18 cellular contexts compared by ENCODE assay signal in genomic region chr1:24908591-24909259, GRCh38. TPM values are rescaled to one million over a fixed set of nuclear protein-coding genes. Genes with fewer than 3 reads are reported as not detected.
DNase-seq lines count a peak whose midpoint lies in the region; ATAC-seq lines count a peak whose summit lies in the region.
"Had no signal": no experiment of that assay in that cellular context is flagged by ENCODE, and none has a peak within 500 bp of the region (broad histone marks: within the 10 kb centered on the region; RNA-seq: fewer than 3 reads in every experiment).

No MANE protein-coding gene starts in this region.

- no peak overlapping the region for H3K4me3 Mint-ChIP-seq in activated T-cell treated with anti-CD3 and anti-CD28 coated beads, Interleukin-2, amount 50 U/mL, for 72 hours
- no peak overlapping the region for H3K4me3 Mint-ChIP-seq in dendritic cell treated with granulocyte-macrophage colony-stimulating factor and Interleukin-4, amounts not matched to agents 40 ng/mL and 50 ng/mL, for 4 days
- no peak overlapping the region for H3K4me3 Mint-ChIP-seq in stimulated activated memory B cell treated with anti-CD40 and anti-IgM and Interleukin-4, amounts not matched to agents 10 μg/mL and 1 μg/mL and 100 μg/mL, for 72 hours
- H3K4me3 Mint-ChIP-seq: mesothelial cell of epicardium had no signal

- H3K27me3 Mint-ChIP-seq in activated T-cell treated with anti-CD3 and anti-CD28 coated beads, Interleukin-2, amount 50 U/mL, for 72 hours (ENCODE audit: low read depth), result no peaks in the 10 kb centered on the region
- H3K27me3 Mint-ChIP-seq in dendritic cell treated with granulocyte-macrophage colony-stimulating factor and Interleukin-4, amounts not matched to agents 40 ng/mL and 50 ng/mL, for 4 days, result no peaks in the 10 kb centered on the region
- H3K27me3 Mint-ChIP-seq in stimulated activated memory B cell treated with anti-CD40 and anti-IgM and Interleukin-4, amounts not matched to agents 10 μg/mL and 1 μg/mL and 100 μg/mL, for 72 hours, result no peaks in the 10 kb centered on the region

- H3K4me1 Mint-ChIP-seq in activated T-cell treated with anti-CD3 and anti-CD28 coated beads, Interleukin-2, amount 50 U/mL, for 72 hours (ENCODE audit: low read depth), result peaks cover 50% of the 10 kb centered on the region
- peaks cover 20% of the 10 kb centered on the region for H3K4me1 Mint-ChIP-seq in dendritic cell treated with granulocyte-macrophage colony-stimulating factor and Interleukin-4, amounts not matched to agents 40 ng/mL and 50 ng/mL, for 4 days (ENCODE audit: low read depth)
- peaks cover 55% of the 10 kb centered on the region for H3K4me1 Mint-ChIP-seq in stimulated activated memory B cell treated with anti-CD40 and anti-IgM and Interleukin-4, amounts not matched to agents 10 μg/mL and 1 μg/mL and 100 μg/mL, for 72 hours

- no peak for DNase-seq in activated T-cell treated with anti-CD3 and anti-CD28 coated beads, Interleukin-2, amount 50 U/mL, for 72 hours
- DNase-seq in activated T-cell treated with anti-CD3 and anti-CD28 coated beads for 4 hours (no peak), H7 (peak; percentile 34)
- DNase-seq in NK-92 treated with Interleukin-12 subunit alpha and Interleukin-12 subunit beta, amount 100 ng/mL, for 24 hours (lab: John Stamatoyannopoulos, UW), result no peak
- DNase-seq: activated naive CD4-positive, alpha-beta T cell treated with Interleukin-2 at 50 U/mL for 16 hours; KG1; MV-4-11; NCI-H524 treated with DMSO at 0.1 percent for 48 hours had no signal

- no peaks in the 10 kb centered on the region for H3K36me3 ChIP-seq in H7 (replicated peaks; ENCODE audit: control insufficient read depth, insufficient read depth, low read length)
- H3K36me3 ChIP-seq: gastrocnemius medialis, neural progenitor cell, WERI-Rb-1 had no signal

- no peak overlapping the region for H3K4me3 ChIP-seq in H7 (ENCODE audit: insufficient read depth, low read depth, low read length)
- H3K4me3 ChIP-seq: dorsolateral prefrontal cortex, gastrocnemius medialis, neural progenitor cell, tibial artery had no signal

- ATAC-seq in activated T-cell treated with anti-CD3 and anti-CD28 coated beads, Interleukin-2, amount 50 U/mL, for 72 hours (replicated peaks in 1 of 2), result no peak
- no peak for ATAC-seq in stimulated activated memory B cell treated with anti-CD40 and anti-IgM and Interleukin-4, amounts not matched to agents 10 μg/mL and 1 μg/mL and 100 μg/mL, for 72 hours
- ATAC-seq in GM21723 (IDR thresholded peaks at IDR 0.05; ENCODE audit: unreplicated experiment) (no peak), GM21515 (IDR thresholded peaks at IDR 0.05; ENCODE audit: unreplicated experiment) (no peak)
- ATAC-seq: gastrocnemius medialis had no signal

- intact Hi-C loops in dendritic cell treated with granulocyte-macrophage colony-stimulating factor and Interleukin-4, amounts not matched to agents 40 ng/mL and 50 ng/mL, for 4 days (cut with micrococcal nuclease), result loop anchor here (1.0 kb wide), 1 partner anchor 60 kb away; no protein-coding TSS in a partner anchor

- H3K27ac Mint-ChIP-seq in activated T-cell treated with anti-CD3 and anti-CD28 coated beads, Interleukin-2, amount 50 U/mL, for 72 hours, result peak overlapping the region; percentile 89
- peak overlapping the region; percentile 71 for H3K27ac Mint-ChIP-seq in dendritic cell treated with granulocyte-macrophage colony-stimulating factor and Interleukin-4, amounts not matched to agents 40 ng/mL and 50 ng/mL, for 4 days
- H3K27ac Mint-ChIP-seq in stimulated activated memory B cell treated with anti-CD40 and anti-IgM and Interleukin-4, amounts not matched to agents 10 μg/mL and 1 μg/mL and 100 μg/mL, for 72 hours, result peak overlapping the region; percentile 45
- H3K27ac Mint-ChIP-seq: mesothelial cell of epicardium had no signal

- no peaks in the 10 kb centered on the region for H3K9me3 Mint-ChIP-seq in activated T-cell treated with anti-CD3 and anti-CD28 coated beads, Interleukin-2, amount 50 U/mL, for 72 hours
- H3K9me3 Mint-ChIP-seq in dendritic cell treated with granulocyte-macrophage colony-stimulating factor and Interleukin-4, amounts not matched to agents 40 ng/mL and 50 ng/mL, for 4 days, result no peaks in the 10 kb centered on the region
- H3K9me3 Mint-ChIP-seq in stimulated activated memory B cell treated with anti-CD40 and anti-IgM and Interleukin-4, amounts not matched to agents 10 μg/mL and 1 μg/mL and 100 μg/mL, for 72 hours, result no peaks in the 10 kb centered on the region

- H3K36me3 Mint-ChIP-seq in activated T-cell treated with anti-CD3 and anti-CD28 coated beads, Interleukin-2, amount 50 U/mL, for 72 hours (ENCODE audit: insufficient read depth in 2 of 2), result peaks cover 25 to 33% of the 10 kb centered on the region in 2 donors
- peaks cover 94% of the 10 kb centered on the region for H3K36me3 Mint-ChIP-seq in dendritic cell treated with granulocyte-macrophage colony-stimulating factor and Interleukin-4, amounts not matched to agents 40 ng/mL and 50 ng/mL, for 4 days (ENCODE audit: low read depth)
- peaks cover 81% of the 10 kb centered on the region for H3K36me3 Mint-ChIP-seq in stimulated activated memory B cell treated with anti-CD40 and anti-IgM and Interleukin-4, amounts not matched to agents 10 μg/mL and 1 μg/mL and 100 μg/mL, for 72 hours
- H3K36me3 Mint-ChIP-seq: mesothelial cell of epicardium had no signal

- H3K27me3 ChIP-seq in H7 (ENCODE audit: control insufficient read depth, insufficient read depth, low read length), result no peaks in the 10 kb centered on the region
- H3K27me3 ChIP-seq: neural progenitor cell had no signal

RNA-seq across cellular contexts. Expression of gene RUNX3, which starts 21.4 kb away (rescaled TPM):
- 100 to 1,000 TPM; 254 to 298 TPM for total RNA-seq in activated T-cell treated with anti-CD3 and anti-CD28 coated beads, Interleukin-2, amount 50 U/mL, for 72 hours
- total RNA-seq in H7 (2014; rRNA removed; shearing (Covaris generic)), result 1.3 and 3.5 TPM in 2 replicates

Comparison
In these comparisons a context has a peak if more than half of its experiments do, and no peak if none do; other contexts are left out.
1. RNA of gene RUNX3, which starts 21.4 kb away (total RNA-seq): 254 to 298 TPM in activated T-cell treated with anti-CD3 and anti-CD28 coated beads, Interleukin-2, amount 50 U/mL, for 72 hours; 1.3 to 3.5 TPM in H7; every median in the first group is over 10 times any median in the second.
2. Peak in every context shown above with its lines, with median percentiles within 50 percentile points of each other: H3K27ac Mint-ChIP-seq.